Comparison of ENCODE assay signal across 18 cellular contexts in genomic region chr1:185074307-185074706, GRCh38. TPM values are rescaled to one million over a fixed set of nuclear protein-coding genes. Genes with fewer than 3 reads are reported as not detected.
DNase-seq lines count a peak whose midpoint lies in the region; ATAC-seq, FAIRE-seq and TF ChIP-seq lines count a peak whose summit lies in the region.
"Had no signal": no experiment of that assay in that cellular context is flagged by ENCODE, and none has a peak within 500 bp of the region (broad histone marks: within the 10 kb centered on the region; RNA-seq: fewer than 3 reads in every experiment).

No MANE protein-coding gene starts in this region.

- no peaks in the 10 kb centered on the region for H3F3A ChIP-seq in smooth muscle cell (ENCODE audit: low read depth)

- H3K4me3 Mint-ChIP-seq in activated CD8-positive, alpha-beta T cell treated with anti-CD3 and anti-CD28 coated beads for 36 hours, result no peak overlapping the region
- no peak overlapping the region for H3K4me3 Mint-ChIP-seq in activated CD8-positive, alpha-beta T cell treated with anti-CD3 and anti-CD28 coated beads, Interleukin-2, amount 10 ng/mL, durations not matched to agents 7 days and 5 days
- H3K4me3 Mint-ChIP-seq: dendritic cell treated with granulocyte-macrophage colony-stimulating factor and Interleukin-4, amounts not matched to agents 40 ng/mL and 50 ng/mL, for 4 days; immature natural killer cell; stimulated activated memory B cell treated with anti-CD40 and anti-IgM and Interleukin-4, amounts not matched to agents 10 μg/mL and 1 μg/mL and 100 μg/mL, for 72 hours; T-helper 1 cell treated with Interleukin-12 subunit alpha and Interleukin-12 subunit beta and Interleukin-4 antibody, amounts not matched to agents 30 μg/mL and 1 μg/mL, for 36 hours had no signal

- H4K20me1 ChIP-seq in smooth muscle cell (ENCODE audit: low read depth), result peaks cover 97% of the 10 kb centered on the region

- peaks cover 17% of the 10 kb centered on the region for H3K36me3 Mint-ChIP-seq in activated CD8-positive, alpha-beta T cell treated with anti-CD3 and anti-CD28 coated beads for 36 hours (ENCODE audit: low read depth)
- H3K36me3 Mint-ChIP-seq in activated CD8-positive, alpha-beta T cell treated with anti-CD3 and anti-CD28 coated beads, Interleukin-2, amount 10 ng/mL, durations not matched to agents 7 days and 5 days (ENCODE audit: low read depth), result peaks cover 10% of the 10 kb centered on the region
- H3K36me3 Mint-ChIP-seq: immature natural killer cell had no signal

- no peak overlapping the region for H3K9ac ChIP-seq in smooth muscle cell (ENCODE audit: low read depth)

- H3K9me3 ChIP-seq in smooth muscle cell (replicated peaks; ENCODE audit: low read depth), result no peaks in the 10 kb centered on the region
- H3K9me3 ChIP-seq in effector memory CD4-positive, alpha-beta T cell (ENCODE audit: control insufficient read depth, low read length), result no peaks in the 10 kb centered on the region
- H3K9me3 ChIP-seq: HAP-1, uterus had no signal

- POLR2A ChIA-PET in activated CD8-positive, alpha-beta T cell treated with anti-CD3 and anti-CD28 coated beads for 36 hours (lab: Charles Lee), result no interaction called here
- POLR2A ChIA-PET in activated CD8-positive, alpha-beta T cell treated with anti-CD3 and anti-CD28 coated beads, Interleukin-2, amount 10 ng/mL, durations not matched to agents 7 days and 5 days (lab: Charles Lee), result no interaction called here

- H3K4me1 Mint-ChIP-seq in activated CD8-positive, alpha-beta T cell treated with anti-CD3 and anti-CD28 coated beads for 36 hours (ENCODE audit: low read depth), result peaks cover 50% of the 10 kb centered on the region
- no peaks in the 10 kb centered on the region for H3K4me1 Mint-ChIP-seq in activated CD8-positive, alpha-beta T cell treated with anti-CD3 and anti-CD28 coated beads, Interleukin-2, amount 10 ng/mL, durations not matched to agents 7 days and 5 days (ENCODE audit: low read depth)

- H3K4me3 ChIP-seq in smooth muscle cell, result no peak overlapping the region
- no peak overlapping the region for H3K4me3 ChIP-seq in effector memory CD4-positive, alpha-beta T cell (ENCODE audit: insufficient read depth, low read depth, low read length, poor library complexity, severe bottlenecking)
- H3K4me3 ChIP-seq: HAP-1, uterus had no signal

- no peaks in the 10 kb centered on the region for H3K4me1 ChIP-seq in smooth muscle cell (ENCODE audit: low read depth)
- H3K4me1 ChIP-seq in effector memory CD4-positive, alpha-beta T cell (ENCODE audit: control insufficient read depth, insufficient read depth, low read length, poor library complexity, severe bottlenecking), result no peaks in the 10 kb centered on the region
- H3K4me1 ChIP-seq: uterus had no signal

- peaks cover 5% of the 10 kb centered on the region for H3K9me3 Mint-ChIP-seq in activated CD8-positive, alpha-beta T cell treated with anti-CD3 and anti-CD28 coated beads for 36 hours
- H3K9me3 Mint-ChIP-seq in activated CD8-positive, alpha-beta T cell treated with anti-CD3 and anti-CD28 coated beads, Interleukin-2, amount 10 ng/mL, durations not matched to agents 7 days and 5 days (ENCODE audit: insufficient read depth), result no peaks in the 10 kb centered on the region
- H3K9me3 Mint-ChIP-seq: dendritic cell treated with granulocyte-macrophage colony-stimulating factor and Interleukin-4, amounts not matched to agents 40 ng/mL and 50 ng/mL, for 4 days; immature natural killer cell; stimulated activated memory B cell treated with anti-CD40 and anti-IgM and Interleukin-4, amounts not matched to agents 10 μg/mL and 1 μg/mL and 100 μg/mL, for 72 hours; T-helper 1 cell treated with Interleukin-12 subunit alpha and Interleukin-12 subunit beta and Interleukin-4 antibody, amounts not matched to agents 30 μg/mL and 1 μg/mL, for 36 hours had no signal

- DNase-seq in activated CD8-positive, alpha-beta T cell treated with anti-CD3 and anti-CD28 coated beads for 36 hours, result no peak
- DNase-seq in activated CD8-positive, alpha-beta T cell treated with anti-CD3 and anti-CD28 coated beads, Interleukin-2, amount 10 ng/mL, durations not matched to agents 7 days and 5 days, result no peak
- DNase-seq in RCC 7860 (ENCODE audit: low spot score) (peak; percentile 80), fibroblast of peridontal ligament (ENCODE audit: extremely low read depth) (peak; percentile 9), smooth muscle cell (lab: John Stamatoyannopoulos, UW; ENCODE audit: unreplicated experiment) (no peak), NOMO-1 (lab: John Stamatoyannopoulos, UW; ENCODE audit: unreplicated experiment in 2 of 2) (no peak), NCI-H1436 treated with DMSO at 0.1 percent for 48 hours (lab: John Stamatoyannopoulos, UW) (no peak)
- no peak for DNase-seq in effector memory CD4-positive, alpha-beta T cell
- DNase-seq: activated T-cell treated with anti-CD3 and anti-CD28 coated beads, Interleukin-2, amount 50 U/mL, for 1 hour; immature natural killer cell; midbrain; NCI-H1930; NCI-H526; uterus had no signal

- H3K27ac ChIP-seq in smooth muscle cell (ENCODE audit: low read depth), result peak overlapping the region; percentile 67
- no peak overlapping the region for H3K27ac ChIP-seq in effector memory CD4-positive, alpha-beta T cell (ENCODE audit: insufficient read depth, low read length, poor library complexity, severe bottlenecking)
- H3K27ac ChIP-seq: uterus had no signal

- no peak for TF ChIP-seq CTCF in activated CD8-positive, alpha-beta T cell treated with anti-CD3 and anti-CD28 coated beads for 36 hours (IDR thresholded peaks at IDR 0.05)
- no peak for TF ChIP-seq CTCF in smooth muscle cell (IDR thresholded peaks at IDR 0.05; ENCODE audit: borderline replicate concordance, insufficient read depth, poor library complexity, severe bottlenecking)

- CTCF ChIA-PET in activated CD8-positive, alpha-beta T cell treated with anti-CD3 and anti-CD28 coated beads for 36 hours (lab: Charles Lee), result no interaction called here
- CTCF ChIA-PET in activated CD8-positive, alpha-beta T cell treated with anti-CD3 and anti-CD28 coated beads, Interleukin-2, amount 10 ng/mL, durations not matched to agents 7 days and 5 days (lab: Charles Lee), result no interaction called here

- no peaks in the 10 kb centered on the region for H3K36me3 ChIP-seq in smooth muscle cell (ENCODE audit: low read depth)
- H3K36me3 ChIP-seq in effector memory CD4-positive, alpha-beta T cell (ENCODE audit: control insufficient read depth, insufficient read depth, low read length), result no peaks in the 10 kb centered on the region
- H3K36me3 ChIP-seq: HAP-1, uterus had no signal

- peak; percentile 58 for ATAC-seq in activated CD8-positive, alpha-beta T cell treated with anti-CD3 and anti-CD28 coated beads for 36 hours
- ATAC-seq in activated CD8-positive, alpha-beta T cell treated with anti-CD3 and anti-CD28 coated beads, Interleukin-2, amount 10 ng/mL, durations not matched to agents 7 days and 5 days, result no peak
- ATAC-seq: stimulated activated memory B cell treated with anti-CD40 and anti-IgM and Interleukin-4, amounts not matched to agents 10 μg/mL and 1 μg/mL and 100 μg/mL, for 72 hours had no signal

- H2AFZ ChIP-seq in smooth muscle cell (ENCODE audit: low read depth), result no peak overlapping the region

- FAIRE-seq in RCC 7860 (lab: Jason Lieb, UNC), result peak; percentile 89

- intact Hi-C loops in activated CD8-positive, alpha-beta T cell treated with anti-CD3 and anti-CD28 coated beads for 36 hours (cut with micrococcal nuclease), result no loop called here

- H3K79me2 ChIP-seq in smooth muscle cell (ENCODE audit: low read depth), result peaks cover 98% of the 10 kb centered on the region

- H3K27me3 ChIP-seq in smooth muscle cell (ENCODE audit: low read depth), result no peaks in the 10 kb centered on the region
- H3K27me3 ChIP-seq in effector memory CD4-positive, alpha-beta T cell (replicated peaks; ENCODE audit: control insufficient read depth, insufficient read depth, low read length, poor library complexity, severe bottlenecking), result no peaks in the 10 kb centered on the region
- H3K27me3 ChIP-seq: uterus had no signal

- peak overlapping the region; percentile 19 for H3K4me2 ChIP-seq in smooth muscle cell

- H3K27me3 Mint-ChIP-seq in activated CD8-positive, alpha-beta T cell treated with anti-CD3 and anti-CD28 coated beads for 36 hours, result no peaks in the 10 kb centered on the region
- no peaks in the 10 kb centered on the region for H3K27me3 Mint-ChIP-seq in activated CD8-positive, alpha-beta T cell treated with anti-CD3 and anti-CD28 coated beads, Interleukin-2, amount 10 ng/mL, durations not matched to agents 7 days and 5 days (ENCODE audit: low read depth)
- H3K27me3 Mint-ChIP-seq: dendritic cell treated with granulocyte-macrophage colony-stimulating factor and Interleukin-4, amounts not matched to agents 40 ng/mL and 50 ng/mL, for 4 days; stimulated activated memory B cell treated with anti-CD40 and anti-IgM and Interleukin-4, amounts not matched to agents 10 μg/mL and 1 μg/mL and 100 μg/mL, for 72 hours had no signal

- no peak overlapping the region for H3K27ac Mint-ChIP-seq in activated CD8-positive, alpha-beta T cell treated with anti-CD3 and anti-CD28 coated beads for 36 hours
- no peak overlapping the region for H3K27ac Mint-ChIP-seq in activated CD8-positive, alpha-beta T cell treated with anti-CD3 and anti-CD28 coated beads, Interleukin-2, amount 10 ng/mL, durations not matched to agents 7 days and 5 days
- H3K27ac Mint-ChIP-seq: dendritic cell treated with granulocyte-macrophage colony-stimulating factor and Interleukin-4, amounts not matched to agents 40 ng/mL and 50 ng/mL, for 4 days; immature natural killer cell; stimulated activated memory B cell treated with anti-CD40 and anti-IgM and Interleukin-4, amounts not matched to agents 10 μg/mL and 1 μg/mL and 100 μg/mL, for 72 hours; T-helper 1 cell treated with Interleukin-12 subunit alpha and Interleukin-12 subunit beta and Interleukin-4 antibody, amounts not matched to agents 30 μg/mL and 1 μg/mL, for 36 hours had no signal

RNA-seq across cellular contexts. Expression of gene RNF2, which starts 28.9 kb away (rescaled TPM):
- total RNA-seq in activated CD8-positive, alpha-beta T cell treated with anti-CD3 and anti-CD28 coated beads for 36 hours, result 10 to 100 TPM; 21.4 to 24.3 TPM
- total RNA-seq in activated CD8-positive, alpha-beta T cell treated with anti-CD3 and anti-CD28 coated beads, Interleukin-2, amount 10 ng/mL, durations not matched to agents 7 days and 5 days, result 10 to 100 TPM; 18.6 to 22.5 TPM
- total RNA-seq in smooth muscle cell, result 40.8 and 41.2 TPM in 2 replicates
- 18.7 and 34.6 TPM in 2 replicates for polyA plus RNA-seq in smooth muscle cell

Comparison
In these comparisons a context has a peak if more than half of its experiments do, and no peak if none do; other contexts are left out.
1. DNase-seq: peak in RCC 7860 (single experiment) and fibroblast of peridontal ligament (single experiment); none in activated CD8-positive, alpha-beta T cell treated with anti-CD3 and anti-CD28 coated beads for 36 hours (single experiment), activated CD8-positive, alpha-beta T cell treated with anti-CD3 and anti-CD28 coated beads, Interleukin-2, amount 10 ng/mL, durations not matched to agents 7 days and 5 days (single experiment), smooth muscle cell (single experiment), NOMO-1 (0 of 2), effector memory CD4-positive, alpha-beta T cell (0 of 3) and NCI-H1436 treated with DMSO at 0.1 percent for 48 hours (single experiment).